Comparison of ENCODE assay signal across 13 cellular contexts in the genomic region with DNA sequence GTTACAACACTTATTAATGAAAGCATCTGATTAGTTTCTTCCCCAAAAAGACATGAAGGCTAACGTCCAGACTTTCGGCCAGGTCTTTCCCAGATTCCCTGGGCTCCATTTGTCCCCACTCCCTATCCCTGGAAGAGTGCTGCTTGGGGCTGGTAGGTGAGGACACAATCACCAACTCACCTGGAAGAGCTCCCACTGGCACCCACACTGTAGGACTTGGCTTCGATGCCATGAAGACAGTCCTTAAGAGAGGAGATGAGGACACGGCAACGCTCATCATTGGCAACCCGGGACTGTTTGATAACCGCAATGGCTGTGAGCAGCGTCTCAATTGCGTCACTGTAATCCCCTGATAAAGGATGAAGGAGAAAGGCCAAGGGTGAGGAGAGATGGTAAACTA. TPM values are rescaled to one million over a fixed set of nuclear protein-coding genes. Genes with fewer than 3 reads are reported as not detected.
DNase-seq lines count a peak whose midpoint lies in the region; ATAC-seq lines count a peak whose summit lies in the region.
"Had no signal": no experiment of that assay in that cellular context is flagged by ENCODE, and none has a peak within 500 bp of the region (broad histone marks: within the 10 kb centered on the region; RNA-seq: fewer than 3 reads in every experiment).

No MANE protein-coding gene starts in this region.

- CTCF ChIA-PET in activated CD8-positive, alpha-beta T cell treated with anti-CD3 and anti-CD28 coated beads, Interleukin-2, amount 10 ng/mL, durations not matched to agents 7 days and 5 days (lab: Charles Lee): interaction anchor here (1.3 to 1.7 kb wide), 2 partner anchors 26 to 75 kb away, joined by 3 to 6 read pairs; no protein-coding TSS in a partner anchor

- H3K27me3 Mint-ChIP-seq in T-helper 17 cell: no peaks in the 10 kb centered on the region
- no peaks in the 10 kb centered on the region for H3K27me3 Mint-ChIP-seq in memory B cell
- no peaks in the 10 kb centered on the region for H3K27me3 Mint-ChIP-seq in activated CD8-positive, alpha-beta T cell treated with anti-CD3 and anti-CD28 coated beads, Interleukin-2, amount 10 ng/mL, durations not matched to agents 7 days and 5 days (ENCODE audit: low read depth)

- H3K36me3 Mint-ChIP-seq in T-helper 17 cell (ENCODE audit: low read depth) (peaks cover 4% of the 10 kb centered on the region), memory B cell (peaks cover 36% of the 10 kb centered on the region)
- peaks cover 71% of the 10 kb centered on the region for H3K36me3 Mint-ChIP-seq in activated CD8-positive, alpha-beta T cell treated with anti-CD3 and anti-CD28 coated beads, Interleukin-2, amount 10 ng/mL, durations not matched to agents 7 days and 5 days (ENCODE audit: low read depth)

- DNase-seq in T-helper 17 cell: no peak
- no peak for DNase-seq in memory B cell (ENCODE audit: low spot score in 2 of 2)
- no peak for DNase-seq in activated CD8-positive, alpha-beta T cell treated with anti-CD3 and anti-CD28 coated beads, Interleukin-2, amount 10 ng/mL, durations not matched to agents 7 days and 5 days
- DNase-seq: COR-L47; GOT3; KBM-7; NCI-H1417 treated with DMSO at 0.1 percent for 48 hours; NCI-H1930; NCI-H526 treated with DMSO at 0.1 percent for 48 hours; NK-92 treated with Interleukin-12 subunit alpha and Interleukin-12 subunit beta, amount 100 ng/mL, for 24 hours; SHP77; SK-N-SH had no signal

- POLR2A ChIA-PET in activated CD8-positive, alpha-beta T cell treated with anti-CD3 and anti-CD28 coated beads, Interleukin-2, amount 10 ng/mL, durations not matched to agents 7 days and 5 days (lab: Charles Lee): interaction anchor here (0.6 to 1.4 kb wide), 4 partner anchors 10 to 180 kb away, joined by 3 read pairs; partner anchors contain the start of genes CPSF7 and SDHAF2

- no peaks in the 10 kb centered on the region for H3K9me3 Mint-ChIP-seq in memory B cell
- no peaks in the 10 kb centered on the region for H3K9me3 Mint-ChIP-seq in activated CD8-positive, alpha-beta T cell treated with anti-CD3 and anti-CD28 coated beads, Interleukin-2, amount 10 ng/mL, durations not matched to agents 7 days and 5 days (ENCODE audit: insufficient read depth)

- H3K9me3 ChIP-seq in T-helper 17 cell (ENCODE audit: control insufficient read depth, low read length, poor library complexity, severe bottlenecking): no peaks in the 10 kb centered on the region
- H3K9me3 ChIP-seq: SK-N-SH had no signal

- no peak for ATAC-seq in T-helper 17 cell
- ATAC-seq in memory B cell (ENCODE audit: low read depth): no peak
- no peak for ATAC-seq in activated CD8-positive, alpha-beta T cell treated with anti-CD3 and anti-CD28 coated beads, Interleukin-2, amount 10 ng/mL, durations not matched to agents 7 days and 5 days
- no peak for ATAC-seq in HG03135 (IDR thresholded peaks at IDR 0.05; ENCODE audit: unreplicated experiment)

- H3K27ac Mint-ChIP-seq in T-helper 17 cell (peak overlapping the region; percentile 2), memory B cell (peak overlapping the region; percentile 62)
- H3K27ac Mint-ChIP-seq in activated CD8-positive, alpha-beta T cell treated with anti-CD3 and anti-CD28 coated beads, Interleukin-2, amount 10 ng/mL, durations not matched to agents 7 days and 5 days: no peak overlapping the region

- H3K4me1 Mint-ChIP-seq in T-helper 17 cell: peaks cover 2% of the 10 kb centered on the region
- no peaks in the 10 kb centered on the region for H3K4me1 Mint-ChIP-seq in memory B cell
- H3K4me1 Mint-ChIP-seq in activated CD8-positive, alpha-beta T cell treated with anti-CD3 and anti-CD28 coated beads, Interleukin-2, amount 10 ng/mL, durations not matched to agents 7 days and 5 days (ENCODE audit: low read depth): peaks cover 19% of the 10 kb centered on the region

- H3K4me3 Mint-ChIP-seq in T-helper 17 cell (no peak overlapping the region), memory B cell (no peak overlapping the region)
- no peak overlapping the region for H3K4me3 Mint-ChIP-seq in activated CD8-positive, alpha-beta T cell treated with anti-CD3 and anti-CD28 coated beads, Interleukin-2, amount 10 ng/mL, durations not matched to agents 7 days and 5 days

RNA-seq across cellular contexts. Expression of gene CPSF7, which starts 18.2 kb away (rescaled TPM):
- 100 to 1,000 TPM in 1 of 2 donors, 10 to 100 TPM in 1; 94.7 to 104 TPM for total RNA-seq in T-helper 17 cell
- 10 to 100 TPM; 94.8 to 98.4 TPM for total RNA-seq in activated CD8-positive, alpha-beta T cell treated with anti-CD3 and anti-CD28 coated beads, Interleukin-2, amount 10 ng/mL, durations not matched to agents 7 days and 5 days

RNA-seq across cellular contexts. Expression of gene SDHAF2, which starts 18.3 kb away (rescaled TPM):
- 10 to 100 TPM; 31.1 to 32.7 TPM for total RNA-seq in T-helper 17 cell
- total RNA-seq in activated CD8-positive, alpha-beta T cell treated with anti-CD3 and anti-CD28 coated beads, Interleukin-2, amount 10 ng/mL, durations not matched to agents 7 days and 5 days: 10 to 100 TPM; 51.6 to 54.3 TPM

RNA-seq across cellular contexts. Expression of gene TMEM216, which starts 19.2 kb away (rescaled TPM):
- total RNA-seq in T-helper 17 cell: 1 to 10 TPM; 5.1 to 5.9 TPM
- total RNA-seq in activated CD8-positive, alpha-beta T cell treated with anti-CD3 and anti-CD28 coated beads, Interleukin-2, amount 10 ng/mL, durations not matched to agents 7 days and 5 days: 1 to 10 TPM; 6.3 to 6.4 TPM

RNA-seq across cellular contexts. Expression of gene TMEM138, which starts 49.4 kb away (rescaled TPM):
- total RNA-seq in T-helper 17 cell: 10 to 100 TPM; 46.1 to 48.9 TPM
- total RNA-seq in activated CD8-positive, alpha-beta T cell treated with anti-CD3 and anti-CD28 coated beads, Interleukin-2, amount 10 ng/mL, durations not matched to agents 7 days and 5 days: 10 to 100 TPM; 57.4 to 57.5 TPM

RNA-seq across cellular contexts. Expression of gene CYB561A3, which starts 49.9 kb away (rescaled TPM):
- total RNA-seq in T-helper 17 cell: 10 to 100 TPM; 32.4 to 35.6 TPM
- 10 to 100 TPM; 53.2 to 55.6 TPM for total RNA-seq in activated CD8-positive, alpha-beta T cell treated with anti-CD3 and anti-CD28 coated beads, Interleukin-2, amount 10 ng/mL, durations not matched to agents 7 days and 5 days
